ENCODE assay signal across 8 cellular contexts in genomic region chr17:42275527-42276358, GRCh38. TPM values are rescaled to one million over a fixed set of nuclear protein-coding genes. Genes with fewer than 3 reads are reported as not detected.
A peak's percentile ranks its signal among the peaks of the same experiment; 100 is the strongest.
DNase-seq lines count a peak whose midpoint lies in the region; ATAC-seq and TF ChIP-seq lines count a peak whose summit lies in the region.

No MANE protein-coding gene starts in this region.

- H3K36me3 ChIP-seq in A673 (ENCODE audit: insufficient read depth, low read length, poor library complexity, severe bottlenecking), result no peaks in the 10 kb centered on the region
- H3K36me3 ChIP-seq in effector memory CD4-positive, alpha-beta T cell (ENCODE audit: control insufficient read depth, insufficient read depth, low read length), result no peaks in the 10 kb centered on the region
- no peaks in the 10 kb centered on the region for H3K36me3 ChIP-seq in mucosa of stomach (ENCODE audit: control insufficient read depth, insufficient read depth, low read length)
- H3K36me3 ChIP-seq in testis (ENCODE audit: low read depth, missing control alignments), result no peaks in the 10 kb centered on the region

- no peaks in the 10 kb centered on the region for H3K27me3 ChIP-seq in A673 (replicated peaks; ENCODE audit: insufficient read depth, low read depth, low read length, poor library complexity)
- H3K27me3 ChIP-seq in effector memory CD4-positive, alpha-beta T cell (replicated peaks; ENCODE audit: control insufficient read depth, insufficient read depth, low read length, poor library complexity, severe bottlenecking), result no peaks in the 10 kb centered on the region
- H3K27me3 ChIP-seq in mucosa of stomach (ENCODE audit: control insufficient read depth, insufficient read depth, low read length), result no peaks in the 10 kb centered on the region
- H3K27me3 ChIP-seq in testis, result no peaks in the 10 kb centered on the region

- TF ChIP-seq POLR2A in testis (IDR thresholded peaks at IDR 0.05), result no peak

- no TSS peak for BruUV-seq in A673 (replicated peaks; lab: Mats Ljungman, UMichigan)

- POLR2A ChIA-PET in A673 (lab: Charles Lee; ENCODE audit: low non-redundant PET), result interaction anchor here (0.6 kb wide), 1 partner anchor 533 kb away, joined by 4 read pairs; no protein-coding TSS in a partner anchor

- H3K9me3 ChIP-seq in A673 (ENCODE audit: low read depth, low read length, poor library complexity, severe bottlenecking), result no peaks in the 10 kb centered on the region
- H3K9me3 ChIP-seq in effector memory CD4-positive, alpha-beta T cell (ENCODE audit: control insufficient read depth, low read length), result no peaks in the 10 kb centered on the region
- H3K9me3 ChIP-seq in mucosa of stomach (ENCODE audit: control insufficient read depth, low read length), result no peaks in the 10 kb centered on the region
- H3K9me3 ChIP-seq in testis, result no peaks in the 10 kb centered on the region

- TF ChIP-seq CTCF in A673 (conservative IDR thresholded peaks at IDR 0.05; ENCODE audit: low read depth, low read length) (no peak), testis (IDR thresholded peaks at IDR 0.05) (no peak)

- intact Hi-C loops in A673 (cut with micrococcal nuclease; ENCODE audit: unreplicated experiment), result no loop called here
- intact Hi-C loops in testis (cut with DNase I; ENCODE audit: low total_unique reads), result no loop called here

- ATAC-seq in GM18907 (IDR thresholded peaks at IDR 0.05; ENCODE audit: unreplicated experiment), result peak; percentile 45

- 0% methylated on average over 14 to 28 of the region's 82 CpGs for WGBS in testis, 2 donors

- CTCF ChIA-PET in A673 (lab: Charles Lee), result no interaction called here

- H3K27ac ChIP-seq in A673 (ENCODE audit: low read depth, low read length, poor library complexity, severe bottlenecking), result no peak overlapping the region
- peak overlapping the region; percentile 79 for H3K27ac ChIP-seq in effector memory CD4-positive, alpha-beta T cell (ENCODE audit: insufficient read depth, low read length, poor library complexity, severe bottlenecking)
- H3K27ac ChIP-seq in testis, result peak overlapping the region; percentile 78 to 97

- H3K4me1 ChIP-seq in A673 (ENCODE audit: insufficient read depth, low read length, poor library complexity, severe bottlenecking) (peaks cover 8% of the 10 kb centered on the region), mucosa of stomach (ENCODE audit: control insufficient read depth, insufficient read depth, low read length) (peaks cover 8% of the 10 kb centered on the region), testis (peaks cover 20% of the 10 kb centered on the region)
- peaks cover 16% of the 10 kb centered on the region for H3K4me1 ChIP-seq in effector memory CD4-positive, alpha-beta T cell (ENCODE audit: control insufficient read depth, insufficient read depth, low read length, poor library complexity, severe bottlenecking)

- DNase-seq in A673 (ENCODE audit: low spot score) (peak; percentile 24), HT1080 (ENCODE audit: low read depth) (peak; percentile 15), testis (peak; percentile 64), NCI-H1436 (lab: John Stamatoyannopoulos, UW) (no peak)
- DNase-seq in activated CD4-positive, alpha-beta T cell treated with anti-CD3 and anti-CD28 coated beads for 1 hour, result peak; percentile 18
- DNase-seq in effector memory CD4-positive, alpha-beta T cell, result peak in 2 of 3 donors; percentile 13 to 31

- H3K4me3 ChIP-seq in A673 (ENCODE audit: low read depth, low read length, poor library complexity, severe bottlenecking) (peak overlapping the region; percentile 59), mucosa of stomach (ENCODE audit: low read length) (peak overlapping the region; percentile 93), testis (peak overlapping the region; percentile 82 to 87)
- H3K4me3 ChIP-seq in effector memory CD4-positive, alpha-beta T cell (ENCODE audit: insufficient read depth, low read depth, low read length, poor library complexity, severe bottlenecking), result peak overlapping the region; percentile 85

- H3K9ac ChIP-seq in mucosa of stomach (ENCODE audit: low read length), result peak overlapping the region; percentile 84

RNA-seq across cellular contexts. Expression of gene STAT5B, which starts 0.4 kb away (rescaled TPM):
- total RNA-seq in A673 (2021), result 11.2 and 14.9 TPM in 2 replicates
- total RNA-seq in HT1080 (2014; rRNA removed; shearing (Covaris generic)), result 18.1 and 21.8 TPM in 2 replicates
- polyA plus RNA-seq in HT1080 (2015; cell fraction: cytosol; rRNA removed), result 16.4 and 20.4 TPM in 2 replicates
- 47.0 and 47.7 TPM in 2 replicates for polyA plus RNA-seq in HT1080 (2015; cell fraction: nucleus; rRNA removed)
- total RNA-seq in testis, result 10 to 100 TPM; 65.9 to 81.5 TPM
- polyA plus RNA-seq in testis (ENCODE audit: insufficient read depth, low read depth, low replicate concordance), result 66.0 TPM

RNA-seq across cellular contexts. Expression of gene STAT5A, which starts 12.6 kb away (rescaled TPM):
- total RNA-seq in A673 (2021) (0.19 TPM in 1 of 2 replicates, not detected in the other), testis (10 to 100 TPM; 27.8 to 37.0 TPM)
- total RNA-seq in HT1080 (2014; rRNA removed; shearing (Covaris generic)), result 1.1 and 1.7 TPM in 2 replicates
- 1.6 and 1.9 TPM in 2 replicates for polyA plus RNA-seq in HT1080 (2015; cell fraction: cytosol; rRNA removed)
- polyA plus RNA-seq in HT1080 (2015; cell fraction: nucleus; rRNA removed), result 3.8 and 4.6 TPM in 2 replicates
- 13.7 TPM for polyA plus RNA-seq in testis (ENCODE audit: insufficient read depth, low read depth, low replicate concordance)

Comparison
In these comparisons a context has a peak if more than half of its experiments do, and no peak if none do; other contexts are left out.
1. RNA of gene STAT5A, which starts 12.6 kb away (total RNA-seq): 27.8 to 37.0 TPM in testis; 1.1 to 1.7 TPM in HT1080 and 0.19 TPM in A673; every median in the first group is over 10 times any median in the second.
2. Peak in every context shown above with its lines, with median percentiles within 50 percentile points of each other: H3K4me3 ChIP-seq.